ENCODE assay signal across 5 cellular contexts in genomic region chr20:29086148-29086718, GRCh38.
DNase-seq lines count a peak whose midpoint lies in the region; ATAC-seq and TF ChIP-seq lines count a peak whose summit lies in the region.
"Not testable (repeated sequence)": the region's sequence is repeated elsewhere in the genome, so short reads cannot be mapped to it uniquely, and the experiment has no call there.

No MANE protein-coding gene starts in this region.

- H3K4me2 ChIP-seq in DND-41 (ENCODE audit: insufficient read depth, low read length): 0 out of 2 replicates have a peak overlapping the region, but pooled peaks have one; percentile 5
- not testable (repeated sequence) for H3K4me2 ChIP-seq in GM23248 (ENCODE audit: unreplicated experiment)

- not testable (repeated sequence) for TF ChIP-seq POLR2A in spleen (IDR thresholded peaks at IDR 0.05)

- H3K9me3 ChIP-seq in DND-41 (ENCODE audit: insufficient read depth, low read length, severe bottlenecking); GM23248 (ENCODE audit: low read depth): not testable (repeated sequence)
- H3K9me3 ChIP-seq in spleen: peaks cover 0 to 24% (median 10%) of the 10 kb centered on the region in 8 donors

- not testable (repeated sequence) for TF ChIP-seq CTCF in DND-41 (IDR thresholded peaks at IDR 0.05; ENCODE audit: borderline replicate concordance, extremely low read depth, low read length, poor library complexity, severe bottlenecking); spleen (IDR thresholded peaks at IDR 0.05 in 8 of 11, conservative IDR thresholded peaks at IDR 0.05 in 3 of 11)

- intact Hi-C loops in Right ventricle myocardium inferior (cut with DNase I); spleen (cut with DNase I; ENCODE audit: low total_unique reads): not testable (repeated sequence)

- not testable (repeated sequence) for H3K4me1 Mint-ChIP-seq in activated T-cell treated with anti-CD3 and anti-CD28 coated beads, Interleukin-2, amount 50 U/mL, for 72 hours (ENCODE audit: low read depth)

- H3K4me1 ChIP-seq in DND-41 (ENCODE audit: insufficient read depth, low read length); GM23248 (ENCODE audit: insufficient read depth); spleen: not testable (repeated sequence)

- not testable (repeated sequence) for H3K27me3 ChIP-seq in DND-41 (ENCODE audit: insufficient read depth, low read length, poor library complexity); GM23248 (replicated peaks; ENCODE audit: insufficient read depth); spleen (replicated peaks in 1 of 7)

- not testable (repeated sequence) for H3K79me2 ChIP-seq in DND-41 (ENCODE audit: insufficient read depth, low read length); GM23248 (ENCODE audit: insufficient read depth)

- H3K36me3 ChIP-seq in DND-41 (ENCODE audit: insufficient read depth, low read length); GM23248 (ENCODE audit: low read depth); spleen: not testable (repeated sequence)

- H4K20me1 ChIP-seq in DND-41 (ENCODE audit: insufficient read depth, low read length); GM23248 (ENCODE audit: insufficient read depth): not testable (repeated sequence)

- DNase-seq in DND-41: peak; percentile 33
- peak; percentile 13 for DNase-seq in GM23248
- not testable (repeated sequence) for DNase-seq in activated T-cell treated with anti-CD3 and anti-CD28 coated beads, Interleukin-2, amount 50 U/mL, for 72 hours
- DNase-seq in Right ventricle myocardium inferior (ENCODE audit: missing footprints): peak; percentile 64
- peak; percentile 39 for DNase-seq in spleen

- H3K9me3 Mint-ChIP-seq in activated T-cell treated with anti-CD3 and anti-CD28 coated beads, Interleukin-2, amount 50 U/mL, for 72 hours: peaks cover 19 to 24% of the 10 kb centered on the region in 2 donors

- H3K36me3 Mint-ChIP-seq in activated T-cell treated with anti-CD3 and anti-CD28 coated beads, Interleukin-2, amount 50 U/mL, for 72 hours (ENCODE audit: insufficient read depth in 2 of 2): not testable (repeated sequence)

- not testable (repeated sequence) for ATAC-seq in DND-41 (ENCODE audit: insufficient read depth, low read depth); activated T-cell treated with anti-CD3 and anti-CD28 coated beads, Interleukin-2, amount 50 U/mL, for 72 hours (replicated peaks in 1 of 2); Right ventricle myocardium inferior

- H2AFZ ChIP-seq in DND-41 (ENCODE audit: low read depth, low read length); GM23248: not testable (repeated sequence)

- H3K9me2 ChIP-seq in GM23248 (ENCODE audit: insufficient read depth): not testable (repeated sequence)

- H3K27me3 Mint-ChIP-seq in activated T-cell treated with anti-CD3 and anti-CD28 coated beads, Interleukin-2, amount 50 U/mL, for 72 hours (ENCODE audit: low read depth): not testable (repeated sequence)

- H3K4me3 Mint-ChIP-seq in activated T-cell treated with anti-CD3 and anti-CD28 coated beads, Interleukin-2, amount 50 U/mL, for 72 hours: not testable (repeated sequence)

- H3K27ac Mint-ChIP-seq in activated T-cell treated with anti-CD3 and anti-CD28 coated beads, Interleukin-2, amount 50 U/mL, for 72 hours: peak overlapping the region; percentile 10

- not testable (repeated sequence) for H3K9ac ChIP-seq in DND-41 (ENCODE audit: low read depth, low read length)
- H3K9ac ChIP-seq in GM23248: 0 out of 2 replicates have a peak overlapping the region, but pooled peaks have one; percentile 10

- in situ Hi-C loops in GM23248 (cut with MboI): not testable (repeated sequence)

- not testable (repeated sequence) for H3K4me3 ChIP-seq in DND-41 (ENCODE audit: low read depth in 1 of 2, low read length in 2 of 2); spleen
- H3K4me3 ChIP-seq in GM23248: peak overlapping the region; percentile 34; the same call in 1 of the 2 replicates

- H3K27ac ChIP-seq in DND-41 (ENCODE audit: low read length); GM23248; spleen: not testable (repeated sequence)

- 27 to 38% methylated on average over 11 of the region's 11 CpGs for WGBS in GM23248 (ENCODE audit: low coverage in 1 of 2, low lambda C conversion rate in 2 of 2, missing lambda C conversion rate in 2 of 2), 2 experiments
- 81 to 91% (median 86%) methylated on average over 11 of the region's 11 CpGs for WGBS in spleen, 5 donors

- H3F3A ChIP-seq in GM23248 (ENCODE audit: insufficient read depth): not testable (repeated sequence)
